In genomic region chr15:30990036-30990435, GRCh38 we compare ENCODE assay signal across 8 cellular contexts. TPM values are rescaled to one million over a fixed set of nuclear protein-coding genes. Genes with fewer than 3 reads are reported as not detected.
A peak's percentile ranks its signal among the peaks of the same experiment; 100 is the strongest.
DNase-seq lines count a peak whose midpoint lies in the region; ATAC-seq and TF ChIP-seq lines count a peak whose summit lies in the region.

No MANE protein-coding gene starts in this region.

- no peak overlapping the region for H2AFZ ChIP-seq in mesenchymal stem cell (ENCODE audit: low read depth, low read length)

- peaks cover 6% of the 10 kb centered on the region for H3K79me1 ChIP-seq in mesenchymal stem cell (replicated peaks; ENCODE audit: low read length, poor library complexity, severe bottlenecking)

- H3K9ac ChIP-seq in mesenchymal stem cell (ENCODE audit: low read length), result peak overlapping the region; percentile 99

- 75% methylated on average over 2 of the region's 2 CpGs for WGBS in mesenchymal stem cell

- TF ChIP-seq CTCF in AG04450 (IDR thresholded peaks at IDR 0.05; ENCODE audit: low read depth, low read length), result no peak
- no peak for TF ChIP-seq CTCF in astrocyte of the cerebellum (IDR thresholded peaks at IDR 0.05; ENCODE audit: low read depth, low read length, missing control alignments)

- no peak overlapping the region for H3K4ac ChIP-seq in mesenchymal stem cell (ENCODE audit: low read depth in 1 of 2, low read length in 2 of 2)

- H4K8ac ChIP-seq in mesenchymal stem cell (ENCODE audit: low read length), result no peak overlapping the region

- no peak overlapping the region for H2BK15ac ChIP-seq in mesenchymal stem cell (ENCODE audit: low read depth, poor library complexity, severe bottlenecking)

- H2AK5ac ChIP-seq in mesenchymal stem cell (ENCODE audit: low read length, severe bottlenecking), result no peak overlapping the region

- H3K27me3 ChIP-seq in AG04450 (ENCODE audit: control insufficient read depth, insufficient read depth, low read length) (no peaks in the 10 kb centered on the region), mesenchymal stem cell (ENCODE audit: control insufficient read depth in 1 of 2, insufficient read depth in 1 of 2, low read length in 2 of 2) (no peaks in the 10 kb centered on the region)

- no peak overlapping the region for H4K91ac ChIP-seq in mesenchymal stem cell (ENCODE audit: low read length)

- no peak overlapping the region for H2BK120ac ChIP-seq in mesenchymal stem cell (ENCODE audit: low read depth, low read length)

- in situ Hi-C loops in astrocyte of the cerebellum (cut with HindIII; ENCODE audit: low sequenced_read_pairs), result no loop called here

- DNase-seq in AG04450 (ENCODE audit: low read depth, low spot score) (no peak), HuH-7 (ENCODE audit: low spot score) (peak; percentile 36), astrocyte of the cerebellum (ENCODE audit: low read depth) (no peak), mesenchymal stem cell (peak; percentile 17), nucleus accumbens (lab: John Stamatoyannopoulos, UW) (no peak), NCI-H446 (lab: John Stamatoyannopoulos, UW) (no peak)

- ATAC-seq in GM19035 (IDR thresholded peaks at IDR 0.05; ENCODE audit: unreplicated experiment) (no peak), GM19452 (IDR thresholded peaks at IDR 0.05; ENCODE audit: unreplicated experiment) (no peak)

- H3K9me3 ChIP-seq in AG04450 (ENCODE audit: control insufficient read depth, insufficient read depth, low read length) (no peaks in the 10 kb centered on the region; the same call in 1 of the 2 replicates), mesenchymal stem cell (ENCODE audit: control insufficient read depth, low read length) (no peaks in the 10 kb centered on the region)

- H3K4me2 ChIP-seq in mesenchymal stem cell (ENCODE audit: low read length, poor library complexity, severe bottlenecking), result peak overlapping the region; percentile 52

- CTCF ChIA-PET in AG04450 (lab: Charles Lee), result interaction anchor here (2.6 kb wide), 1 partner anchor 139 kb away, joined by 19 read pairs; no protein-coding TSS in a partner anchor

- POLR2A ChIA-PET in AG04450 (lab: Yijun Ruan, JAX), result no interaction called here

- H3K4me3 ChIP-seq in AG04450 (ENCODE audit: low read depth, low read length) (peak overlapping the region; percentile 88), astrocyte of the cerebellum (ENCODE audit: low read depth, low read length) (peak overlapping the region; percentile 95), mesenchymal stem cell (ENCODE audit: insufficient read depth in 1 of 2, low read depth in 1 of 2, low read length in 2 of 2) (peak overlapping the region in 1 of 2 experiments; percentile 99)

- no peak overlapping the region for H3K14ac ChIP-seq in mesenchymal stem cell (ENCODE audit: low read length in 2 of 2)

- H2BK5ac ChIP-seq in mesenchymal stem cell (ENCODE audit: low read depth, low read length, poor library complexity, severe bottlenecking), result no peak overlapping the region

- no peak overlapping the region for H2BK12ac ChIP-seq in mesenchymal stem cell (ENCODE audit: low read length in 2 of 2)

- H3K4me1 ChIP-seq in mesenchymal stem cell (ENCODE audit: control insufficient read depth, insufficient read depth, low read depth, low read length), result peaks cover 15% of the 10 kb centered on the region

- H3K23ac ChIP-seq in mesenchymal stem cell (ENCODE audit: low read length in 2 of 2), result no peak overlapping the region

- H3K27ac ChIP-seq in AG04450 (ENCODE audit: low read depth, low read length) (no peak overlapping the region), mesenchymal stem cell (ENCODE audit: low read length, poor library complexity, severe bottlenecking) (peak overlapping the region; percentile 30)

- H3K36me3 ChIP-seq in mesenchymal stem cell (ENCODE audit: control insufficient read depth in 1 of 2, insufficient read depth in 2 of 2, low read depth in 1 of 2, low read length in 2 of 2), result peaks cover 15 to 24% of the 10 kb centered on the region in 2 experiments

- peak overlapping the region in 1 of 2 experiments; percentile 11 for H3K18ac ChIP-seq in mesenchymal stem cell (ENCODE audit: low read depth in 1 of 2, low read length in 2 of 2)

RNA-seq across cellular contexts. Expression of gene MTMR10, which starts 1.4 kb away (rescaled TPM):
- 12.9 and 17.7 TPM in 2 replicates for polyA plus RNA-seq in AG04450 (2011; rRNA removed)
- polyA minus RNA-seq in AG04450 (2011; rRNA and poly(A)+ RNA removed), result 9.4 and 16.3 TPM in 2 replicates
- 6.6 TPM for polyA plus RNA-seq in mesenchymal stem cell (2013, experiment 1 of 2)
- polyA plus RNA-seq in mesenchymal stem cell (2013, experiment 2 of 2), result 6.7 TPM

Comparison
In these comparisons a context has a peak if more than half of its experiments do, and no peak if none do; other contexts are left out.
1. DNase-seq: peak in HuH-7 (single experiment) and mesenchymal stem cell (single experiment); none in AG04450 (single experiment), astrocyte of the cerebellum (single experiment), nucleus accumbens (0 of 56) and NCI-H446 (0 of 2).